Comparison of ENCODE assay signal across 21 cellular contexts in the genomic region with DNA sequence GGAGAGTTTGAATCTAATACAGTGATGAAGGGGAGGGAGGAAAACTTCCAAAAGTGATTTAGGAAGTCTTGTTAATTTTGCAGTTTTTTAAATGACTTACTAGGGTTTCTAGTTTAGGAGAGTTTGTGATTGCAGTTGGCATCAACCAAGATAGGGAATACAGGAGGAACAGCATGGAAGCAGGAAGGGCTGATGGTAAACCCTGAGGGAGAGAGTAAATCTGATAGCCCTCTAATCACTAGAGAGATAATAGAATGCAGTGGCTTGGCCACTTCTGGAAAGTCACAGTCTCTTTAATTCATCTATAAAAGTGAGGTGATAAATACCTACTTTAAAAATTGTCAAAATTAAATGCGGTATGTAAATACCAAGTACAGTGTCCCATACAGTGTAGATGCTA.
"Had no signal": no experiment of that assay in that cellular context is flagged by ENCODE, and none has a peak within 500 bp of the region (broad histone marks: within the 10 kb centered on the region; RNA-seq: fewer than 3 reads in every experiment).

No MANE protein-coding gene starts in this region.

- H3K4me3 ChIP-seq: gastrocnemius medialis, heart left ventricle, ovary, right lobe of liver, thoracic aorta, upper lobe of right lung had no signal

- H3K27ac Mint-ChIP-seq: activated CD4-positive, alpha-beta memory T cell treated with anti-CD3 and anti-CD28 coated beads for 36 hours; activated CD4-positive, alpha-beta T cell treated with anti-CD3 and anti-CD28 coated beads for 36 hours; T-helper 2 cell treated with Interferon-gamma antibody and Interleukin-4, amounts not matched to agents 5 μg/mL and 100 μg/mL, for 36 hours had no signal

- H3K36me3 ChIP-seq: ovary had no signal

- H3K27me3 ChIP-seq: brain microvascular endothelial cell, gastrocnemius medialis, heart left ventricle, ovary, right lobe of liver, upper lobe of right lung had no signal

- H3K27me3 Mint-ChIP-seq: activated CD4-positive, alpha-beta memory T cell treated with anti-CD3 and anti-CD28 coated beads for 36 hours; activated CD4-positive, alpha-beta T cell treated with anti-CD3 and anti-CD28 coated beads for 36 hours had no signal

- H3K27ac ChIP-seq: brain microvascular endothelial cell, gastrocnemius medialis, heart left ventricle, ovary, right lobe of liver, thoracic aorta, upper lobe of right lung had no signal

- DNase-seq: activated CD4-positive, alpha-beta memory T cell treated with anti-CD3 and anti-CD28 coated beads for 36 hours; activated CD4-positive, alpha-beta T cell treated with anti-CD3 and anti-CD28 coated beads for 36 hours; activated T-cell treated with anti-CD3 and anti-CD28 coated beads for 4 hours; aorta; brain microvascular endothelial cell; cortex of kidney; gastrocnemius medialis; heart left ventricle; kidney; ovary; right lobe of liver; small intestine; stimulated activated CD4-positive, alpha-beta T cell treated with anti-CD3 and anti-CD28 coated beads, Interleukin-15, amount 100 ng/mL, for 24 hours; stimulated activated CD4-positive, alpha-beta T cell treated with anti-CD3 and anti-CD28 coated beads, Interleukin-2, amount 100 ng/mL, for 48 hours; SW 1271; upper lobe of right lung had no signal

- H3K9me3 Mint-ChIP-seq: activated CD4-positive, alpha-beta memory T cell treated with anti-CD3 and anti-CD28 coated beads for 36 hours; T-helper 2 cell treated with Interferon-gamma antibody and Interleukin-4, amounts not matched to agents 5 μg/mL and 100 μg/mL, for 36 hours; WTC11 had no signal

- H3K9me3 ChIP-seq: gastrocnemius medialis, heart left ventricle, ovary, right lobe of liver, thoracic aorta, upper lobe of right lung had no signal

- ATAC-seq: activated CD4-positive, alpha-beta T cell treated with anti-CD3 and anti-CD28 coated beads for 36 hours; esophagus mucosa; gastrocnemius medialis; heart left ventricle; left lobe of liver; right lobe of liver; upper lobe of right lung; WTC11 had no signal

- H3K4me3 Mint-ChIP-seq: activated CD4-positive, alpha-beta memory T cell treated with anti-CD3 and anti-CD28 coated beads for 36 hours; activated CD4-positive, alpha-beta T cell treated with anti-CD3 and anti-CD28 coated beads for 36 hours; T-helper 2 cell treated with Interferon-gamma antibody and Interleukin-4, amounts not matched to agents 5 μg/mL and 100 μg/mL, for 36 hours; WTC11 had no signal
